ENCODE assay signal across 27 cellular contexts in the genomic region with DNA sequence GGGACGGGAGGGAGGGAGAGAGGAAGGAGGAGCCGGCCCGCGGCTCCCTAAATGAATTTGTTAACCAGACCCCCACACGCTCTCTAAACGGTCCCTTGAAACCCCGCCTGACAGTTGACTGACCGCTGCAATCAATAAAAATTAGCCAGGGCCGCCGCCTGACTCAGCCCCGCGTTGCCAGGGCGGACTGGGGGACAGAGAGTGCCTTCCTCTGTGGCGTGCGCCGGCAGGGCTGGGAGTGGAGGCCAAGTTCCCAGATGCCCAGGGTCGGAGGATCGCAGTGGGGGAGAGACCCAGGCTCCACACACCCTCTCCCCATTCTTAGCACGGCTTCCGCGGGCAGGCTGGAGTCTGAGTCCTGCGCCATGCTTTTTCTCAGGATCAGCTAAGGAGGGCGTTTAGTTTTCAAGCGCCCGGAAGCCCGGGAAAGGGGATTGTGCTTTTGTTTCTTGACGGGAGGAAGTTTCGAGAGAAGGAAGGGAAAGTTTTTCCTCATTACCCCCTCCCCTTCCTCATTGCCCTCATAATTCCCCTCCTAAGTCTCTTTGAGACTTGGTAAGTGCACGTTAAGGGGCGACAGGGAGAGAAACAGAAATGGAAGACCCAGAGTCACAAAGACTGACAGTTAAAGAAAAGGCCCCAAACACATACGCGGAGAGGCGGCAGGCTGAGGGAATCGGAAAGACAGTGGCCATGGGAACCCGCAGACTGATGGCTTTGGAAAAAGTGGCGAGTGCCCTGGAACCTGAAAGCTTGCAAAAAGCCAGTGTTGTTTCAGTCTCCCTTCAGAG. TPM values are rescaled to one million over a fixed set of nuclear protein-coding genes. Genes with fewer than 3 reads are reported as not detected.
A peak's percentile ranks its signal among the peaks of the same experiment; 100 is the strongest.
DNase-seq lines count a peak whose midpoint lies in the region; ATAC-seq, FAIRE-seq and TF ChIP-seq lines count a peak whose summit lies in the region.
"Had no signal": no experiment of that assay in that cellular context is flagged by ENCODE, and none has a peak within 500 bp of the region (broad histone marks: within the 10 kb centered on the region; RNA-seq: fewer than 3 reads in every experiment).

No MANE protein-coding gene starts in this region.

- no TSS peak for BruUV-seq in HepG2 (replicated peaks; lab: Mats Ljungman, UMichigan)

- H3K27ac Mint-ChIP-seq in endodermal cell (no peak overlapping the region), nephron progenitor cell (no peak overlapping the region)
- peak overlapping the region; percentile 82 for H3K27ac Mint-ChIP-seq in stimulated activated naive B cell treated with anti-CD40 and anti-IgM and Interleukin-4, amounts not matched to agents 10 μg/mL and 1 μg/mL and 100 μg/mL, for 72 hours
- H3K27ac Mint-ChIP-seq in activated CD8-positive, alpha-beta T cell treated with anti-CD3 and anti-CD28 coated beads for 36 hours, result no peak overlapping the region
- H3K27ac Mint-ChIP-seq: activated B cell treated with CpG ODN at 0.5 μM for 24 hours; activated naive CD8-positive, alpha-beta T cell treated with anti-CD3 and anti-CD28 coated beads, Interleukin-2, amount 50 U/mL, for 24 hours had no signal

- DNase-seq in HepG2 (ENCODE audit: low spot score), result no peak
- DNase-seq in right lobe of liver, result no peak
- DNase-seq in endodermal cell, result peak; percentile 78
- DNase-seq in nephron progenitor cell, result no peak
- DNase-seq in stimulated activated naive B cell treated with anti-CD40 and anti-IgM and Interleukin-4, amounts not matched to agents 10 μg/mL and 1 μg/mL and 100 μg/mL, for 72 hours, result no peak
- no peak for DNase-seq in A172 (ENCODE audit: low spot score)
- no peak for DNase-seq in Ammon's horn (ENCODE audit: low spot score)
- no peak for DNase-seq in activated CD8-positive, alpha-beta T cell treated with anti-CD3 and anti-CD28 coated beads for 36 hours
- DNase-seq: activated B cell treated with CpG ODN at 0.5 μM for 24 hours; activated effector memory CD4-positive, alpha-beta T cell treated with anti-CD3 and anti-CD28 coated beads, Interleukin-2, amount 50 U/mL, for 16 hours; activated naive CD8-positive, alpha-beta T cell treated with anti-CD3 and anti-CD28 coated beads, Interleukin-2, amount 50 U/mL, for 24 hours; Caco-2; DND-41; islet precursor cell; NCI-H1436; NCI-H2107; nucleus accumbens; T1000 had no signal

- TF ChIP-seq CTCF in HepG2 (CRISPR knock-in tag; IDR thresholded peaks at IDR 0.05), result no peak
- no peak for TF ChIP-seq CTCF in right lobe of liver (IDR thresholded peaks at IDR 0.05)
- TF ChIP-seq CTCF in endodermal cell (conservative IDR thresholded peaks at IDR 0.05), result no peak
- TF ChIP-seq CTCF in nephron progenitor cell (IDR thresholded peaks at IDR 0.05), result no peak
- no peak for TF ChIP-seq CTCF in activated CD8-positive, alpha-beta T cell treated with anti-CD3 and anti-CD28 coated beads for 36 hours (IDR thresholded peaks at IDR 0.05)

- TF ChIP-seq RAD21 in HepG2 (CRISPR knock-in tag; IDR thresholded peaks at IDR 0.05), result no peak

- POLR2A ChIA-PET in HepG2 (lab: Yijun Ruan, JAX), result no interaction called here
- POLR2A ChIA-PET in activated CD8-positive, alpha-beta T cell treated with anti-CD3 and anti-CD28 coated beads for 36 hours (lab: Charles Lee), result no interaction called here

- H3K9ac ChIP-seq in HepG2 (ENCODE audit: insufficient read depth, low read depth, low read length) (no peak overlapping the region), endodermal cell (ENCODE audit: extremely low read depth, low read length, poor library complexity, severe bottlenecking) (no peak overlapping the region)
- H3K9ac ChIP-seq: BLaER1 treated with 17β-estradiol and CSF1 and Interleukin-3, amounts not matched to agents 10 nM and 100 nM had no signal

- H3K4me1 ChIP-seq in HepG2 (ENCODE audit: insufficient read depth, low read length) (peaks cover 6% of the 10 kb centered on the region; the same call in 1 of the 2 replicates), right lobe of liver (no peaks in the 10 kb centered on the region), endodermal cell (ENCODE audit: control insufficient read depth, insufficient read depth, low read length) (peaks cover 15% of the 10 kb centered on the region)
- H3K4me1 ChIP-seq: BLaER1 treated with 17β-estradiol and CSF1 and Interleukin-3, amounts not matched to agents 10 nM and 100 nM; Caco-2 had no signal

- no peaks in the 10 kb centered on the region for H3K9me3 ChIP-seq in HepG2 (ENCODE audit: low read length)
- H3K9me3 ChIP-seq in right lobe of liver, result no peaks in the 10 kb centered on the region
- no peaks in the 10 kb centered on the region for H3K9me3 ChIP-seq in endodermal cell (ENCODE audit: control insufficient read depth, low read length)
- H3K9me3 ChIP-seq: Caco-2 had no signal

- in situ Hi-C loops in HepG2 (cut with HindIII; ENCODE audit: extremely low pct_ligation_motif_present, low pct_unique_long_range_greater_than_20kb), result no loop called here

- ATAC-seq in HepG2 (no peak; the same call in 2 of the 3 replicates), right lobe of liver (no peak)
- no peak for ATAC-seq in stimulated activated naive B cell treated with anti-CD40 and anti-IgM and Interleukin-4, amounts not matched to agents 10 μg/mL and 1 μg/mL and 100 μg/mL, for 72 hours (replicated peaks)
- no peak for ATAC-seq in activated CD8-positive, alpha-beta T cell treated with anti-CD3 and anti-CD28 coated beads for 36 hours
- ATAC-seq: activated naive CD8-positive, alpha-beta T cell treated with anti-CD3 and anti-CD28 coated beads, Interleukin-2, amount 50 U/mL, for 24 hours; HCT116 had no signal

- TF ChIP-seq POLR2A in HepG2 (IDR thresholded peaks at IDR 0.05; ENCODE audit: insufficient read depth in 1 of 2, low read depth in 2 of 2, low read length in 2 of 2), result no peak
- TF ChIP-seq POLR2A in right lobe of liver (IDR thresholded peaks at IDR 0.05), result no peak

- peaks cover 3% of the 10 kb centered on the region; the same call in 1 of the 2 replicates for H4K20me1 ChIP-seq in HepG2 (ENCODE audit: insufficient read depth, low read length)

- H3K27me3 Mint-ChIP-seq in endodermal cell (ENCODE audit: insufficient read depth), result peaks cover 97% of the 10 kb centered on the region
- H3K27me3 Mint-ChIP-seq in nephron progenitor cell (ENCODE audit: low read depth, poor library complexity), result peaks cover 100% of the 10 kb centered on the region
- H3K27me3 Mint-ChIP-seq in stimulated activated naive B cell treated with anti-CD40 and anti-IgM and Interleukin-4, amounts not matched to agents 10 μg/mL and 1 μg/mL and 100 μg/mL, for 72 hours, result peaks cover 92 to 97% of the 10 kb centered on the region in 2 donors
- H3K27me3 Mint-ChIP-seq in activated CD8-positive, alpha-beta T cell treated with anti-CD3 and anti-CD28 coated beads for 36 hours, result peaks cover 88% of the 10 kb centered on the region

- H2AFZ ChIP-seq in HepG2 (ENCODE audit: low read length), result no peak overlapping the region

- H3K9me3 Mint-ChIP-seq in endodermal cell (no peaks in the 10 kb centered on the region), nephron progenitor cell (no peaks in the 10 kb centered on the region)
- H3K9me3 Mint-ChIP-seq in stimulated activated naive B cell treated with anti-CD40 and anti-IgM and Interleukin-4, amounts not matched to agents 10 μg/mL and 1 μg/mL and 100 μg/mL, for 72 hours, result no peaks in the 10 kb centered on the region
- H3K9me3 Mint-ChIP-seq in activated CD8-positive, alpha-beta T cell treated with anti-CD3 and anti-CD28 coated beads for 36 hours, result no peaks in the 10 kb centered on the region
- H3K9me3 Mint-ChIP-seq: activated B cell treated with CpG ODN at 0.5 μM for 24 hours; activated naive CD8-positive, alpha-beta T cell treated with anti-CD3 and anti-CD28 coated beads, Interleukin-2, amount 50 U/mL, for 24 hours; stimulated activated naive CD8-positive, alpha-beta T cell treated with anti-CD3 and anti-CD28 coated beads, Interleukin-15, Interleukin-2, amounts not matched to agents 100 ng/mL and 50 ng/mL, for 24 hours had no signal

- H3K27ac ChIP-seq in HepG2 (ENCODE audit: extremely low read length, insufficient read depth, low read length) (no peak overlapping the region), right lobe of liver (no peak overlapping the region), endodermal cell (ENCODE audit: low read depth, low read length) (no peak overlapping the region)
- H3K27ac ChIP-seq: BLaER1 treated with 17β-estradiol and CSF1 and Interleukin-3, amounts not matched to agents 10 nM and 100 nM had no signal

- no peak overlapping the region for H3K4me2 ChIP-seq in HepG2 (ENCODE audit: low read depth, low read length)
- H3K4me2 ChIP-seq: BLaER1 treated with 17β-estradiol and CSF1 and Interleukin-3, amounts not matched to agents 10 nM and 100 nM had no signal

- H3K4me1 Mint-ChIP-seq in endodermal cell, result peaks cover 51% of the 10 kb centered on the region
- H3K4me1 Mint-ChIP-seq in nephron progenitor cell, result peaks cover 73% of the 10 kb centered on the region
- H3K4me1 Mint-ChIP-seq in stimulated activated naive B cell treated with anti-CD40 and anti-IgM and Interleukin-4, amounts not matched to agents 10 μg/mL and 1 μg/mL and 100 μg/mL, for 72 hours, result peaks cover 4 to 28% of the 10 kb centered on the region in 2 donors
- peaks cover 18% of the 10 kb centered on the region for H3K4me1 Mint-ChIP-seq in activated CD8-positive, alpha-beta T cell treated with anti-CD3 and anti-CD28 coated beads for 36 hours (ENCODE audit: low read depth)
- H3K4me1 Mint-ChIP-seq: activated B cell treated with CpG ODN at 0.5 μM for 24 hours had no signal

- CTCF ChIA-PET in HepG2 (lab: Yijun Ruan, JAX; ENCODE audit: low intra/inter-chr PET ratio, low total read pairs), result no interaction called here
- CTCF ChIA-PET in activated CD8-positive, alpha-beta T cell treated with anti-CD3 and anti-CD28 coated beads for 36 hours (lab: Charles Lee), result no interaction called here

- intact Hi-C loops in HepG2 (cut with micrococcal nuclease; ENCODE audit: unreplicated experiment), result no loop called here
- intact Hi-C loops in right lobe of liver (cut with DNase I), result no loop called here
- intact Hi-C loops in activated CD8-positive, alpha-beta T cell treated with anti-CD3 and anti-CD28 coated beads for 36 hours (cut with micrococcal nuclease), result no loop called here

- no peaks in the 10 kb centered on the region for H3K79me2 ChIP-seq in HepG2 (ENCODE audit: insufficient read depth, low read length)

- H3K36me3 Mint-ChIP-seq in endodermal cell (ENCODE audit: low read depth) (no peaks in the 10 kb centered on the region), nephron progenitor cell (ENCODE audit: low read depth) (no peaks in the 10 kb centered on the region)
- H3K36me3 Mint-ChIP-seq in stimulated activated naive B cell treated with anti-CD40 and anti-IgM and Interleukin-4, amounts not matched to agents 10 μg/mL and 1 μg/mL and 100 μg/mL, for 72 hours, result peaks cover 0 to 2% of the 10 kb centered on the region in 2 donors
- no peaks in the 10 kb centered on the region for H3K36me3 Mint-ChIP-seq in activated CD8-positive, alpha-beta T cell treated with anti-CD3 and anti-CD28 coated beads for 36 hours (ENCODE audit: low read depth)

- H3K27me3 ChIP-seq in HepG2 (ENCODE audit: control insufficient read depth in 1 of 2, insufficient read depth in 2 of 2, low read length in 2 of 2) (peaks cover 20 to 92% of the 10 kb centered on the region in 2 experiments), right lobe of liver (peaks cover 0 to 18% of the 10 kb centered on the region in 2 donors), endodermal cell (ENCODE audit: control insufficient read depth, insufficient read depth, low read length, poor library complexity, severe bottlenecking) (peaks cover 95% of the 10 kb centered on the region)

- FAIRE-seq in HepG2 (lab: Jason Lieb, UNC), result no peak
- FAIRE-seq: GM12892, K562 had no signal

- 21% methylated on average over 21 of the region's 36 CpGs for WGBS in HepG2 (ENCODE audit: low lambda C conversion rate)
- 2% methylated on average over 23 of the region's 36 CpGs for WGBS in right lobe of liver (ENCODE audit: insufficient coverage, low coverage, low lambda C conversion rate, missing lambda C conversion rate)
- 4 to 8% methylated on average over 8 to 34 of the region's 36 CpGs for WGBS in endodermal cell (ENCODE audit: insufficient coverage in 1 of 2, insufficient read length in 1 of 2), 2 experiments

- TF ChIP-seq EP300 in HepG2 (IDR thresholded peaks at IDR 0.05; ENCODE audit: low read depth in 2 of 2, low read length in 2 of 2) (no peak), HepG2 (CRISPR knock-in tag; IDR thresholded peaks at IDR 0.05; ENCODE audit: borderline replicate concordance) (no peak)

- peak overlapping the region; percentile 45 for H3K4me3 Mint-ChIP-seq in endodermal cell
- peak overlapping the region; percentile 24 for H3K4me3 Mint-ChIP-seq in nephron progenitor cell
- H3K4me3 Mint-ChIP-seq in stimulated activated naive B cell treated with anti-CD40 and anti-IgM and Interleukin-4, amounts not matched to agents 10 μg/mL and 1 μg/mL and 100 μg/mL, for 72 hours, result peak overlapping the region in 1 of 2 donors; percentile 15
- H3K4me3 Mint-ChIP-seq in activated CD8-positive, alpha-beta T cell treated with anti-CD3 and anti-CD28 coated beads for 36 hours, result no peak overlapping the region
- H3K4me3 Mint-ChIP-seq: activated B cell treated with CpG ODN at 0.5 μM for 24 hours; activated naive CD8-positive, alpha-beta T cell treated with anti-CD3 and anti-CD28 coated beads, Interleukin-2, amount 50 U/mL, for 24 hours had no signal

- H3K4me3 ChIP-seq in HepG2 (replicated peaks in 1 of 3; ENCODE audit: insufficient read depth in 1 of 3, low read depth in 2 of 3, low read length in 3 of 3), result no peak overlapping the region
- no peak overlapping the region for H3K4me3 ChIP-seq in right lobe of liver
- H3K4me3 ChIP-seq in endodermal cell (ENCODE audit: low read length), result peak overlapping the region; percentile 67
- H3K4me3 ChIP-seq: BLaER1 treated with 17β-estradiol and CSF1 and Interleukin-3, amounts not matched to agents 10 nM and 100 nM; K562 had no signal

- H3K36me3 ChIP-seq in HepG2 (replicated peaks in 1 of 2; ENCODE audit: control insufficient read depth in 1 of 2, insufficient read depth in 2 of 2, low read length in 2 of 2), result no peaks in the 10 kb centered on the region
- no peaks in the 10 kb centered on the region for H3K36me3 ChIP-seq in right lobe of liver
- no peaks in the 10 kb centered on the region for H3K36me3 ChIP-seq in endodermal cell (ENCODE audit: control insufficient read depth, insufficient read depth, low read length)
- H3K36me3 ChIP-seq: BLaER1 treated with 17β-estradiol and CSF1 and Interleukin-3, amounts not matched to agents 10 nM and 100 nM had no signal

RNA-seq across cellular contexts. Expression of a gene that starts 6.3 kb away (rescaled TPM):
- not detected in 2 replicates for total RNA-seq in HepG2 (2016; rRNA removed; fragmentation: Illumina TruSeq; extraction: Trizol)
- total RNA-seq in HepG2 (2016; cell fraction: cytosol; rRNA removed; fragmentation: Illumina TruSeq; extraction: Trizol; ENCODE audit: low read depth), result not detected in 2 replicates
- total RNA-seq in HepG2 (2016; cell fraction: insoluble cytoplasmic fraction; rRNA removed; fragmentation: Illumina TruSeq; extraction: Trizol), result not detected in 2 replicates
- total RNA-seq in HepG2 (2016; cell fraction: membrane; rRNA removed; fragmentation: Illumina TruSeq; extraction: Trizol), result not detected in 2 replicates
- not detected in 2 replicates for total RNA-seq in HepG2 (2016; cell fraction: nucleus; rRNA removed; fragmentation: Illumina TruSeq; extraction: Trizol)
- not detected in 2 replicates for polyA plus RNA-seq in HepG2 (2011; rRNA removed)
- polyA plus RNA-seq in HepG2 (2011; cell fraction: cytosol; rRNA removed), result not detected in 2 replicates
- not detected in 2 replicates for polyA plus RNA-seq in HepG2 (2011; cell fraction: nucleus; rRNA removed)
- not detected in 2 replicates for polyA plus RNA-seq in HepG2 (2012)
- not detected in 2 replicates for polyA plus RNA-seq in HepG2 (2016; cell fraction: cytosol; fragmentation: Illumina TruSeq; extraction: Trizol; ENCODE audit: low read depth)
- not detected in 2 replicates for polyA plus RNA-seq in HepG2 (2016; cell fraction: insoluble cytoplasmic fraction; fragmentation: Illumina TruSeq; extraction: Trizol; ENCODE audit: low read depth)
- polyA plus RNA-seq in HepG2 (2016; cell fraction: membrane; fragmentation: Illumina TruSeq; extraction: Trizol; ENCODE audit: low read depth), result not detected in 2 replicates
- not detected in 2 replicates for polyA plus RNA-seq in HepG2 (2016; cell fraction: nucleus; fragmentation: Illumina TruSeq; extraction: Trizol; ENCODE audit: insufficient read depth, low read depth)
- not detected in 2 replicates for polyA minus RNA-seq in HepG2 (2011; rRNA and poly(A)+ RNA removed; ENCODE audit: low replicate concordance)
- not detected in 2 replicates for polyA minus RNA-seq in HepG2 (2011; cell fraction: cytosol; rRNA and poly(A)+ RNA removed)
- polyA minus RNA-seq in HepG2 (2011; cell fraction: nucleus; rRNA and poly(A)+ RNA removed), result not detected in 2 replicates
- total RNA-seq in right lobe of liver, result not detected
- total RNA-seq in endodermal cell, result 1 to 10 TPM; 2.2 to 2.4 TPM
- polyA plus RNA-seq in endodermal cell (2013, experiment 1 of 2), result 13.1 TPM
- 12.1 TPM for polyA plus RNA-seq in endodermal cell (2013, experiment 2 of 2)
- total RNA-seq in A172 (2014; rRNA removed; shearing (Covaris generic)), result not detected in 2 replicates
- not detected for total RNA-seq in activated CD8-positive, alpha-beta T cell treated with anti-CD3 and anti-CD28 coated beads for 36 hours
- total RNA-seq: activated B cell treated with CpG ODN at 0.5 μM for 24 hours, epithelial cell of proximal tubule, fibroblast of villous mesenchyme, K562, MCF 10A, mucosa of gallbladder had no signal
- polyA plus RNA-seq: K562 had no signal
